8 cellular contexts compared by ENCODE assay signal in genomic region chr2:84879595-84880394, GRCh38. TPM values are rescaled to one million over a fixed set of nuclear protein-coding genes. Genes with fewer than 3 reads are reported as not detected.
DNase-seq lines count a peak whose midpoint lies in the region; ATAC-seq and TF ChIP-seq lines count a peak whose summit lies in the region.

No MANE protein-coding gene starts in this region.

- peak overlapping the region; percentile 87 for H3K4me2 ChIP-seq in GM23338

- peak overlapping the region; percentile 99 for H2AFZ ChIP-seq in GM23338
- H2AFZ ChIP-seq in neuron (ENCODE audit: low read depth, low read length) = peak overlapping the region; percentile 43

- peaks cover 8% of the 10 kb centered on the region; the same call in 2 of the 3 replicates for H3K4me1 Mint-ChIP-seq in GM23338
- peaks cover 26 to 41% of the 10 kb centered on the region in 2 donors for H3K4me1 Mint-ChIP-seq in effector memory CD8-positive, alpha-beta T cell (ENCODE audit: low read depth in 2 of 2)

- DNase-seq in GM23338 (ENCODE audit: low spot score) = peak; percentile 63
- no peak for DNase-seq in NT2/D1 (ENCODE audit: low read depth, low spot score)
- DNase-seq in effector memory CD8-positive, alpha-beta T cell = no peak
- DNase-seq in NCI-H1436 treated with DMSO at 0.1 percent for 48 hours (lab: John Stamatoyannopoulos, UW) = no peak
- DNase-seq in DMS79 (lab: John Stamatoyannopoulos, UW) = no peak
- no peak for DNase-seq in DMS 273 treated with DMSO at 0.1 percent for 48 hours (lab: John Stamatoyannopoulos, UW)

- peak overlapping the region; percentile 74 for H3K9ac ChIP-seq in NT2/D1 (ENCODE audit: insufficient read length, low read depth)

- H3K27ac ChIP-seq in GM23338 (ENCODE audit: low read depth) = no peak overlapping the region

- H3K9me3 ChIP-seq in NT2/D1 (ENCODE audit: insufficient read depth, low read length) = no peaks in the 10 kb centered on the region
- no peaks in the 10 kb centered on the region for H3K9me3 ChIP-seq in neuron (ENCODE audit: low read length)

- peaks cover 5% of the 10 kb centered on the region; the same call in 1 of the 2 replicates for H4K20me1 ChIP-seq in GM23338 (replicated peaks; ENCODE audit: insufficient read depth)

- H3K9me3 Mint-ChIP-seq in GM23338 = no peaks in the 10 kb centered on the region
- no peaks in the 10 kb centered on the region for H3K9me3 Mint-ChIP-seq in effector memory CD8-positive, alpha-beta T cell

- no peak for TF ChIP-seq CTCF in GM23338 (conservative IDR thresholded peaks at IDR 0.05; ENCODE audit: low read depth in 2 of 2)

- H3K4me3 ChIP-seq in GM23338 = peak overlapping the region; percentile 93
- H3K4me3 ChIP-seq in NT2/D1 (ENCODE audit: insufficient read length, low read depth) = peak overlapping the region; percentile 47
- peak overlapping the region; percentile 28 for H3K4me3 ChIP-seq in neuron (ENCODE audit: low read length)

- H3F3A ChIP-seq in GM23338 (replicated peaks; ENCODE audit: low read depth) = 0 out of 2 replicates have a peak, but pooled peaks cover 8% of the 10 kb centered on the region

- H3K4me1 ChIP-seq in GM23338 (ENCODE audit: insufficient read depth) = no peaks in the 10 kb centered on the region; the same call in 1 of the 2 replicates
- H3K4me1 ChIP-seq in NT2/D1 (ENCODE audit: insufficient read depth, insufficient read length) = peaks cover 2% of the 10 kb centered on the region
- peaks cover 21% of the 10 kb centered on the region for H3K4me1 ChIP-seq in neuron (ENCODE audit: insufficient read depth, low read length)

- H3K27ac Mint-ChIP-seq in GM23338 = no peak overlapping the region
- peak overlapping the region; percentile 92 to 95 for H3K27ac Mint-ChIP-seq in effector memory CD8-positive, alpha-beta T cell

- H3K36me3 Mint-ChIP-seq in GM23338 (ENCODE audit: low read depth) = no peaks in the 10 kb centered on the region
- peaks cover 6% of the 10 kb centered on the region for H3K36me3 Mint-ChIP-seq in effector memory CD8-positive, alpha-beta T cell (ENCODE audit: insufficient read depth)

- peak; percentile 61 for ATAC-seq in GM18511 (IDR thresholded peaks at IDR 0.05; ENCODE audit: unreplicated experiment)
- peak; percentile 62 for ATAC-seq in GM23338
- no peak for ATAC-seq in effector memory CD8-positive, alpha-beta T cell (replicated peaks)

- peaks cover 64% of the 10 kb centered on the region for H3K27me3 Mint-ChIP-seq in GM23338 (ENCODE audit: insufficient read depth, low read depth, poor library complexity)
- H3K27me3 Mint-ChIP-seq in effector memory CD8-positive, alpha-beta T cell = no peaks in the 10 kb centered on the region

- H3K79me2 ChIP-seq in GM23338 (replicated peaks; ENCODE audit: insufficient read depth) = no peaks in the 10 kb centered on the region; the same call in 1 of the 2 replicates

- no peaks in the 10 kb centered on the region for H3K9me2 ChIP-seq in GM23338 (ENCODE audit: insufficient read depth)

- peak overlapping the region; percentile 85 for H3K4me3 Mint-ChIP-seq in GM23338
- H3K4me3 Mint-ChIP-seq in effector memory CD8-positive, alpha-beta T cell = peak overlapping the region; percentile 94 to 95

- peaks cover 81% of the 10 kb centered on the region for H3K27me3 ChIP-seq in GM23338 (ENCODE audit: insufficient read depth)
- peaks cover 84% of the 10 kb centered on the region for H3K27me3 ChIP-seq in NT2/D1 (ENCODE audit: insufficient read depth, insufficient read length)
- H3K27me3 ChIP-seq in neuron (ENCODE audit: insufficient read depth, low read length) = peaks cover 72% of the 10 kb centered on the region

- no peaks in the 10 kb centered on the region for H3K36me3 ChIP-seq in GM23338 (ENCODE audit: insufficient read depth)
- no peaks in the 10 kb centered on the region for H3K36me3 ChIP-seq in NT2/D1 (ENCODE audit: insufficient read depth, insufficient read length, low read length)
- H3K36me3 ChIP-seq in neuron (ENCODE audit: insufficient read depth, low read length) = no peaks in the 10 kb centered on the region

TF ChIP-seq in GM23338, 12 proteins besides CTCF, POLR2A, EP300 and RAD21 (continues in another document):
- TF ChIP-seq POLR2AphosphoS5 (IDR thresholded peaks at IDR 0.05; ENCODE audit: low read depth) = no peak
- TF ChIP-seq, protein P1, sequence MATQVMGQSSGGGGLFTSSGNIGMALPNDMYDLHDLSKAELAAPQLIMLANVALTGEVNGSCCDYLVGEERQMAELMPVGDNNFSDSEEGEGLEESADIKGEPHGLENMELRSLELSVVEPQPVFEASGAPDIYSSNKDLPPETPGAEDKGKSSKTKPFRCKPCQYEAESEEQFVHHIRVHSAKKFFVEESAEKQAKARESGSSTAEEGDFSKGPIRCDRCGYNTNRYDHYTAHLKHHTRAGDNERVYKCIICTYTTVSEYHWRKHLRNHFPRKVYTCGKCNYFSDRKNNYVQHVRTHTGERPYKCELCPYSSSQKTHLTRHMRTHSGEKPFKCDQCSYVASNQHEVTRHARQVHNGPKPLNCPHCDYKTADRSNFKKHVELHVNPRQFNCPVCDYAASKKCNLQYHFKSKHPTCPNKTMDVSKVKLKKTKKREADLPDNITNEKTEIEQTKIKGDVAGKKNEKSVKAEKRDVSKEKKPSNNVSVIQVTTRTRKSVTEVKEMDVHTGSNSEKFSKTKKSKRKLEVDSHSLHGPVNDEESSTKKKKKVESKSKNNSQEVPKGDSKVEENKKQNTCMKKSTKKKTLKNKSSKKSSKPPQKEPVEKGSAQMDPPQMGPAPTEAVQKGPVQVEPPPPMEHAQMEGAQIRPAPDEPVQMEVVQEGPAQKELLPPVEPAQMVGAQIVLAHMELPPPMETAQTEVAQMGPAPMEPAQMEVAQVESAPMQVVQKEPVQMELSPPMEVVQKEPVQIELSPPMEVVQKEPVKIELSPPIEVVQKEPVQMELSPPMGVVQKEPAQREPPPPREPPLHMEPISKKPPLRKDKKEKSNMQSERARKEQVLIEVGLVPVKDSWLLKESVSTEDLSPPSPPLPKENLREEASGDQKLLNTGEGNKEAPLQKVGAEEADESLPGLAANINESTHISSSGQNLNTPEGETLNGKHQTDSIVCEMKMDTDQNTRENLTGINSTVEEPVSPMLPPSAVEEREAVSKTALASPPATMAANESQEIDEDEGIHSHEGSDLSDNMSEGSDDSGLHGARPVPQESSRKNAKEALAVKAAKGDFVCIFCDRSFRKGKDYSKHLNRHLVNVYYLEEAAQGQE (IDR thresholded peaks at IDR 0.05; ENCODE audit: unreplicated experiment) = no peak
- no peak for TF ChIP-seq EZH2phosphoT487 (IDR thresholded peaks at IDR 0.05; ENCODE audit: unreplicated experiment)
- no peak for TF ChIP-seq EZH2 (IDR thresholded peaks at IDR 0.05; ENCODE audit: low read depth, unreplicated experiment)
- TF ChIP-seq ETS1 (IDR thresholded peaks at IDR 0.05) = no peak
- TF ChIP-seq NANOG (IDR thresholded peaks at IDR 0.05; ENCODE audit: borderline replicate concordance) = no peak

RNA-seq across cellular contexts. Expression of gene TRABD2A, which starts 1.1 kb away (rescaled TPM):
- total RNA-seq in GM23338 (2014; rRNA removed; shearing (Covaris generic)) = 12.1 and 15.7 TPM in 2 replicates
- polyA plus RNA-seq in GM23338 (2016; fragmentation: Nextera tagmentation; extraction: Ambion mirVana) = 5.5 and 6.0 TPM in 2 replicates

RNA-seq across cellular contexts. Expression of gene TMSB10, which starts 25.7 kb away (rescaled TPM):
- 834 and 976 TPM in 2 replicates for total RNA-seq in GM23338 (2014; rRNA removed; shearing (Covaris generic))
- polyA plus RNA-seq in GM23338 (2016; fragmentation: Nextera tagmentation; extraction: Ambion mirVana) = 2,942 and 3,166 TPM in 2 replicates

Comparison
In these comparisons a context has a peak if more than half of its experiments do, and no peak if none do; other contexts are left out.
1. H3K4me3 ChIP-seq: peak in every context shown above with its lines; median percentile 93 in GM23338; 47 in NT2/D1; 28 in neuron.